ENCODE assay signal across 18 cellular contexts in the genomic region with DNA sequence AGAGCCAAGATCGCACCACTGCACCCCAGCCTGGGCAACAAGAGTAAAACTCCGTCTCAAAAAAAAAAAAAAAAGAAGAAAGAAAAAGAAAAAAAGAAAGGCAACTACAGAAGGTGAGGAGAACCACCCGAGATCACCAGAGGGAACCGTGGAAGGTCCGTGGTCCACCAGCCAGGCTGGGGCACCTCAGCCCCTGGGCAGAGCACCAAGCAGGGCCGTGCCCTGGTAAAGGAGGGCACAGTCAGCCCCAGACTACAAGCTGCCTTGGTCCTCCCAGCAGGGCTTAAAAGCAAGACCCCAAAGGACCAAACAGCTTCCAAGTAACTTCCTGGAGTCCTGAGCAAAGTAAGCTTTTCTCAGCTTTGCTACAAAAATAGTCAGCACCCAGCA. TPM values are rescaled to one million over a fixed set of nuclear protein-coding genes. Genes with fewer than 3 reads are reported as not detected.
DNase-seq lines count a peak whose midpoint lies in the region; ATAC-seq and TF ChIP-seq lines count a peak whose summit lies in the region.
"Had no signal": no experiment of that assay in that cellular context is flagged by ENCODE, and none has a peak within 500 bp of the region (broad histone marks: within the 10 kb centered on the region; RNA-seq: fewer than 3 reads in every experiment).

No MANE protein-coding gene starts in this region.

- H4K20me1 ChIP-seq in neural progenitor cell (ENCODE audit: low read depth) = peaks cover 2% of the 10 kb centered on the region

- TF ChIP-seq EP300 in stomach (IDR thresholded peaks at IDR 0.05) = no peak

- H3K4me1 ChIP-seq in neural progenitor cell = no peaks in the 10 kb centered on the region
- H3K4me1 ChIP-seq in stomach = peaks cover 27 to 44% (median 38%) of the 10 kb centered on the region in 4 donors
- H3K4me1 ChIP-seq in breast epithelium = peaks cover 0 to 6% of the 10 kb centered on the region in 2 donors

- H3K27ac Mint-ChIP-seq in stimulated activated naive CD8-positive, alpha-beta T cell treated with anti-CD3 and anti-CD28 coated beads, Interleukin-15, amount 100 ng/mL, for 72 hours = peak overlapping the region in 1 of 2 donors; percentile 34
- no peak overlapping the region for H3K27ac Mint-ChIP-seq in neural progenitor cell
- H3K27ac Mint-ChIP-seq: CD8-positive, alpha-beta T cell had no signal

- peak; percentile 1 for DNase-seq in stimulated activated naive CD8-positive, alpha-beta T cell treated with anti-CD3 and anti-CD28 coated beads, Interleukin-15, Interleukin-2, amounts not matched to agents 100 U/mL and 50 U/mL, for 24 hours
- no peak for DNase-seq in stimulated activated naive CD8-positive, alpha-beta T cell treated with anti-CD3 and anti-CD28 coated beads, Interleukin-15, amount 100 ng/mL, for 72 hours
- DNase-seq in SK-N-MC (ENCODE audit: low read depth, low spot score) (no peak), neural progenitor cell (ENCODE audit: low spot score) (no peak), NCI-H526 (lab: John Stamatoyannopoulos, UW) (no peak), stomach (no peak), breast epithelium (ENCODE audit: low spot score in 2 of 2) (no peak)
- DNase-seq: GM23248, HCEC 1CT, IMR-90, MV-4-11, NCI-H1694, NCI-H2081, NCI-H2171 treated with DMSO at 0.1 percent for 48 hours, NCI-H524 treated with DMSO at 0.1 percent for 48 hours had no signal

- no peaks in the 10 kb centered on the region for H3K9me3 Mint-ChIP-seq in stimulated activated naive CD8-positive, alpha-beta T cell treated with anti-CD3 and anti-CD28 coated beads, Interleukin-15, amount 100 ng/mL, for 72 hours
- H3K9me3 Mint-ChIP-seq in neural progenitor cell = peaks cover 2% of the 10 kb centered on the region
- H3K9me3 Mint-ChIP-seq: CD8-positive, alpha-beta T cell had no signal

- H3K36me3 ChIP-seq in SK-N-MC (ENCODE audit: insufficient read depth, low read length) = no peaks in the 10 kb centered on the region
- no peaks in the 10 kb centered on the region for H3K36me3 ChIP-seq in neural progenitor cell
- no peaks in the 10 kb centered on the region for H3K36me3 ChIP-seq in stomach
- H3K36me3 ChIP-seq in breast epithelium = no peaks in the 10 kb centered on the region

- H3K4me2 ChIP-seq in neural progenitor cell = no peak overlapping the region

- peaks cover 3% of the 10 kb centered on the region for H3K36me3 Mint-ChIP-seq in neural progenitor cell
- H3K36me3 Mint-ChIP-seq: CD8-positive, alpha-beta T cell had no signal

- TF ChIP-seq POLR2A in stomach (IDR thresholded peaks at IDR 0.05) (no peak), breast epithelium (IDR thresholded peaks at IDR 0.05) (no peak)

- 76 to 86% (median 82%) methylated on average over 5 to 6 of the region's 6 CpGs for WGBS in stomach, 5 donors

- peaks cover 10% of the 10 kb centered on the region for H3K4me1 Mint-ChIP-seq in stimulated activated naive CD8-positive, alpha-beta T cell treated with anti-CD3 and anti-CD28 coated beads, Interleukin-15, amount 100 ng/mL, for 72 hours
- H3K4me1 Mint-ChIP-seq in neural progenitor cell = peaks cover 32% of the 10 kb centered on the region

- H3K4me3 Mint-ChIP-seq in stimulated activated naive CD8-positive, alpha-beta T cell treated with anti-CD3 and anti-CD28 coated beads, Interleukin-15, amount 100 ng/mL, for 72 hours = no peak overlapping the region
- H3K4me3 Mint-ChIP-seq in neural progenitor cell = peak overlapping the region; percentile 52
- H3K4me3 Mint-ChIP-seq: CD8-positive, alpha-beta T cell had no signal

- H3F3A ChIP-seq in neural progenitor cell (ENCODE audit: low read depth) = no peaks in the 10 kb centered on the region

- ATAC-seq in stimulated activated naive CD8-positive, alpha-beta T cell treated with anti-CD3 and anti-CD28 coated beads, Interleukin-15, Interleukin-2, amounts not matched to agents 100 U/mL and 50 U/mL, for 24 hours = no peak
- no peak for ATAC-seq in stimulated activated naive CD8-positive, alpha-beta T cell treated with anti-CD3 and anti-CD28 coated beads, Interleukin-15, amount 100 ng/mL, for 72 hours
- ATAC-seq: CD8-positive, alpha-beta T cell had no signal

- H3K27ac ChIP-seq in SK-N-MC (peak overlapping the region; percentile 74; the same call in 1 of the 2 replicates), neural progenitor cell (no peak overlapping the region), stomach (no peak overlapping the region), breast epithelium (no peak overlapping the region)
- H3K27ac ChIP-seq: GM23248 had no signal

- H3K27me3 ChIP-seq in neural progenitor cell (peaks cover 96% of the 10 kb centered on the region), stomach (peaks cover 0 to 94% (median 16%) of the 10 kb centered on the region in 3 donors), breast epithelium (peaks cover 15 to 88% of the 10 kb centered on the region in 2 donors)

- no peak overlapping the region for H3K9ac ChIP-seq in SK-N-MC (ENCODE audit: insufficient read length)
- H3K9ac ChIP-seq in neural progenitor cell = no peak overlapping the region
- H3K9ac ChIP-seq: GM23248 had no signal

- intact Hi-C loops in stomach (cut with DNase I; ENCODE audit: low total_unique reads) = no loop called here
- intact Hi-C loops in breast epithelium (cut with DNase I; ENCODE audit: low total_unique reads) = no loop called here

- H3K9me3 ChIP-seq in SK-N-MC (ENCODE audit: low read depth, low read length) (no peaks in the 10 kb centered on the region), neural progenitor cell (ENCODE audit: low read depth) (no peaks in the 10 kb centered on the region), stomach (no peaks in the 10 kb centered on the region), breast epithelium (no peaks in the 10 kb centered on the region)

- no peaks in the 10 kb centered on the region for H3K79me2 ChIP-seq in neural progenitor cell (ENCODE audit: low read depth)

- H3K27me3 Mint-ChIP-seq in stimulated activated naive CD8-positive, alpha-beta T cell treated with anti-CD3 and anti-CD28 coated beads, Interleukin-15, amount 100 ng/mL, for 72 hours = peaks cover 90% of the 10 kb centered on the region
- H3K27me3 Mint-ChIP-seq in neural progenitor cell (ENCODE audit: insufficient read depth, low read depth) = peaks cover 15% of the 10 kb centered on the region

- no peak for TF ChIP-seq CTCF in neural progenitor cell (IDR thresholded peaks at IDR 0.05)
- no peak for TF ChIP-seq CTCF in stomach (IDR thresholded peaks at IDR 0.05)
- no peak for TF ChIP-seq CTCF in breast epithelium (IDR thresholded peaks at IDR 0.05)

- H3K4me3 ChIP-seq in SK-N-MC (no peak overlapping the region), neural progenitor cell (no peak overlapping the region), stomach (no peak overlapping the region), breast epithelium (no peak overlapping the region)
- H3K4me3 ChIP-seq: GM23248 had no signal

- no peak overlapping the region for H2AFZ ChIP-seq in neural progenitor cell (replicated peaks)
- H2AFZ ChIP-seq: GM23248 had no signal

RNA-seq across cellular contexts. Expression of a gene that starts 8.8 kb away (rescaled TPM):
- total RNA-seq in neural progenitor cell (ENCODE audit: low replicate concordance) (0.15 TPM in 1 of 2 replicates, not detected in the other), stomach (1 to 10 TPM in 4 of 5 donors, not detected in 1; 3.6 to 9.8 (median 4.7) TPM), breast epithelium (10 to 100 TPM in 1 of 3 donors, 1 to 10 TPM in 1, under 1 TPM in 1; 0.16 to 23.0 (median 2.9) TPM)
- polyA plus RNA-seq in stomach = 10 to 100 TPM in 1 of 3 donors, 1 to 10 TPM in 2; 3.5 to 23.3 (median 4.3) TPM
- total RNA-seq: CD8-positive, alpha-beta T cell; SK-MEL-5 had no signal

RNA-seq across cellular contexts. Expression of a gene that starts 44.2 kb away (rescaled TPM):
- total RNA-seq in neural progenitor cell (ENCODE audit: low replicate concordance) (39.6 and 69.1 TPM in 2 replicates), stomach (10 to 100 TPM; 30.4 to 69.2 (median 40.3) TPM), breast epithelium (10 to 100 TPM; 36.2 to 38.7 (median 38.2) TPM)
- polyA plus RNA-seq in stomach = 10 to 100 TPM; 33.5 to 57.9 (median 50.1) TPM

RNA-seq across cellular contexts. Expression of a gene that starts 45.5 kb away (rescaled TPM):
- total RNA-seq in neural progenitor cell (ENCODE audit: low replicate concordance) (10.7 and 33.8 TPM in 2 replicates), stomach (10 to 100 TPM in 2 of 5 donors, 1 to 10 TPM in 3; 1.7 to 99.9 (median 8.1) TPM), breast epithelium (10 to 100 TPM in 1 of 3 donors, 1 to 10 TPM in 2; 5.4 to 18.0 (median 10.0) TPM)
- 10 to 100 TPM in 1 of 3 donors, 1 to 10 TPM in 2; 6.0 to 19.3 (median 7.2) TPM for polyA plus RNA-seq in stomach

RNA-seq across cellular contexts. Expression of a gene that starts 51.4 kb away (rescaled TPM):
- total RNA-seq in neural progenitor cell (ENCODE audit: low replicate concordance) = 0.09 TPM in 1 of 2 replicates, not detected in the other
- 10 to 100 TPM in 1 of 5 donors, under 1 TPM in 3, not detected in 1; 0.29 to 29.2 (median 0.50) TPM for total RNA-seq in stomach
- polyA plus RNA-seq in stomach = 10 to 100 TPM in 1 of 3 donors, 1 to 10 TPM in 1, not detected in 1; 2.9 to 13.6 TPM
- 1 to 10 TPM in 2 of 3 donors, under 1 TPM in 1; 0.16 to 2.8 (median 1.6) TPM for total RNA-seq in breast epithelium
- total RNA-seq: OCI-LY7 had no signal
